6 cellular contexts compared by ENCODE assay signal in genomic region chr9:137579259-137579604, GRCh38. TPM values are rescaled to one million over a fixed set of nuclear protein-coding genes. Genes with fewer than 3 reads are reported as not detected.
A peak's percentile ranks its signal among the peaks of the same experiment; 100 is the strongest.
DNase-seq lines count a peak whose midpoint lies in the region; ATAC-seq, FAIRE-seq and TF ChIP-seq lines count a peak whose summit lies in the region.

No MANE protein-coding gene starts in this region.

- H3K27me3 ChIP-seq in HUES64 (ENCODE audit: insufficient read depth, low read length) = no peaks in the 10 kb centered on the region
- no peaks in the 10 kb centered on the region for H3K27me3 ChIP-seq in pancreas

- DNase-seq in chondrocyte (ENCODE audit: low spot score) = no peak
- DNase-seq in pancreas = peak in 4 of 6 donors; percentile 29 to 79 (median 51)
- DNase-seq in NCI-H524 treated with DMSO at 0.1 percent for 48 hours (lab: John Stamatoyannopoulos, UW) = no peak

- H3K27ac ChIP-seq in HUES64 (ENCODE audit: low read depth, low read length) = peak overlapping the region; percentile 82
- H3K27ac ChIP-seq in pancreas = peak overlapping the region; percentile 28 to 79 (median 59)

- no peaks in the 10 kb centered on the region for H3K27me3 Mint-ChIP-seq in chondrocyte (ENCODE audit: low read depth)

- peak overlapping the region; percentile 86 for H3K27ac Mint-ChIP-seq in chondrocyte (ENCODE audit: unreplicated experiment)

- peaks cover 64% of the 10 kb centered on the region for H3K36me3 ChIP-seq in HUES64 (ENCODE audit: insufficient read depth, low read length)
- H3K36me3 ChIP-seq in pancreas = peaks cover 0 to 22% (median 0%) of the 10 kb centered on the region in 3 donors

- WGBS in HUES64 = 54% methylated on average over 19 of the region's 19 CpGs
- 35% methylated on average over 19 of the region's 19 CpGs for WGBS in pancreas, 2 donors

- H3K9me3 ChIP-seq in HUES64 (ENCODE audit: insufficient read depth, low read depth, low read length) (no peaks in the 10 kb centered on the region), pancreas (no peaks in the 10 kb centered on the region)

- peaks cover 27% of the 10 kb centered on the region for H3K4me1 Mint-ChIP-seq in chondrocyte (ENCODE audit: low read depth)

- no peak for FAIRE-seq in pancreas (lab: Jason Lieb, UNC)

- H3K9ac ChIP-seq in HUES64 (ENCODE audit: low read depth, low read length) = peak overlapping the region; percentile 96

- TF ChIP-seq CTCF in chondrocyte (IDR thresholded peaks at IDR 0.05) = peak; percentile 12
- no peak for TF ChIP-seq CTCF in pancreas (IDR thresholded peaks at IDR 0.05)

- ATAC-seq in pancreas (no peak), HG03378 (IDR thresholded peaks at IDR 0.05; ENCODE audit: unreplicated experiment) (no peak), HG03354 (IDR thresholded peaks at IDR 0.05; ENCODE audit: poor library complexity, severe bottlenecking, unreplicated experiment) (no peak)

- H3K36me3 Mint-ChIP-seq in chondrocyte (ENCODE audit: low read depth) = peaks cover 6% of the 10 kb centered on the region

- intact Hi-C loops in pancreas (cut with DNase I) = no loop called here

- peaks cover 11% of the 10 kb centered on the region for H3K4me1 ChIP-seq in HUES64 (ENCODE audit: insufficient read depth, low read length)
- H3K4me1 ChIP-seq in pancreas = peaks cover 7 to 17% (median 12%) of the 10 kb centered on the region in 3 donors

- no peaks in the 10 kb centered on the region for H3K9me3 Mint-ChIP-seq in chondrocyte (ENCODE audit: low read depth)

- peak overlapping the region; percentile 99 for H3K4me3 ChIP-seq in HUES64 (ENCODE audit: low read length)
- H3K4me3 ChIP-seq in pancreas = peak overlapping the region; percentile 26 to 97 (median 72)

- peak overlapping the region; percentile 79 for H3K4me3 Mint-ChIP-seq in chondrocyte (ENCODE audit: unreplicated experiment)

RNA-seq across cellular contexts. Expression of gene DPH7, which starts 0.5 kb away (rescaled TPM):
- 32.8 TPM for polyA plus RNA-seq in HUES64 (2013, experiment 1 of 2)
- 26.6 TPM for polyA plus RNA-seq in HUES64 (2013, experiment 2 of 2)
- total RNA-seq in chondrocyte = 25.8 to 33.9 TPM (median 27.9 TPM) in 3 replicates
- total RNA-seq in pancreas = 10 to 100 TPM; 16.7 to 27.4 (median 21.5) TPM
- polyA plus RNA-seq in pancreas = 100 to 1,000 TPM; 107 to 174 TPM

RNA-seq across cellular contexts. Expression of gene ZMYND19, which starts 11.1 kb away (rescaled TPM):
- 45.6 TPM for polyA plus RNA-seq in HUES64 (2013, experiment 1 of 2)
- polyA plus RNA-seq in HUES64 (2013, experiment 2 of 2) = 37.4 TPM
- total RNA-seq in chondrocyte = 32.5 to 34.8 TPM (median 33.0 TPM) in 3 replicates
- total RNA-seq in pancreas = 10 to 100 TPM in 1 of 6 donors, 1 to 10 TPM in 5; 6.1 to 11.1 (median 9.1) TPM
- polyA plus RNA-seq in pancreas = 10 to 100 TPM; 18.0 to 18.6 TPM

RNA-seq across cellular contexts. Expression of gene ARRDC1, which starts 26.3 kb away (rescaled TPM):
- 12.5 TPM for polyA plus RNA-seq in HUES64 (2013, experiment 1 of 2)
- polyA plus RNA-seq in HUES64 (2013, experiment 2 of 2) = 12.9 TPM
- total RNA-seq in chondrocyte (24.5 to 27.3 TPM (median 27.2 TPM) in 3 replicates), pancreas (10 to 100 TPM; 20.9 to 39.3 (median 24.3) TPM)
- 100 to 1,000 TPM; 117 to 161 TPM for polyA plus RNA-seq in pancreas

RNA-seq across cellular contexts. Expression of gene MRPL41, which starts 27.6 kb away (rescaled TPM):
- polyA plus RNA-seq in HUES64 (2013, experiment 1 of 2) = 27.5 TPM
- 28.0 TPM for polyA plus RNA-seq in HUES64 (2013, experiment 2 of 2)
- total RNA-seq in chondrocyte (50.6 to 55.4 TPM (median 53.5 TPM) in 3 replicates), pancreas (10 to 100 TPM; 16.6 to 30.1 (median 19.0) TPM)
- 10 to 100 TPM; 49.6 to 74.1 TPM for polyA plus RNA-seq in pancreas

RNA-seq across cellular contexts. Expression of gene PNPLA7, which starts 29.0 kb away (rescaled TPM):
- polyA plus RNA-seq in HUES64 (2013, experiment 1 of 2) = 0.45 TPM
- polyA plus RNA-seq in HUES64 (2013, experiment 2 of 2) = 0.63 TPM
- 3.6 to 4.2 TPM (median 4.1 TPM) in 3 replicates for total RNA-seq in chondrocyte
- 10 to 100 TPM in 5 of 6 donors, 1 to 10 TPM in 1; 7.1 to 23.8 (median 17.7) TPM for total RNA-seq in pancreas
- polyA plus RNA-seq in pancreas = 10 to 100 TPM; 62.8 to 71.8 TPM

Comparison
In these comparisons a context has a peak if more than half of its experiments do, and no peak if none do; other contexts are left out.
1. DNase-seq: peak in pancreas (4 of 6); none in chondrocyte (single experiment) and NCI-H524 treated with DMSO at 0.1 percent for 48 hours (single experiment).